In the genomic region with DNA sequence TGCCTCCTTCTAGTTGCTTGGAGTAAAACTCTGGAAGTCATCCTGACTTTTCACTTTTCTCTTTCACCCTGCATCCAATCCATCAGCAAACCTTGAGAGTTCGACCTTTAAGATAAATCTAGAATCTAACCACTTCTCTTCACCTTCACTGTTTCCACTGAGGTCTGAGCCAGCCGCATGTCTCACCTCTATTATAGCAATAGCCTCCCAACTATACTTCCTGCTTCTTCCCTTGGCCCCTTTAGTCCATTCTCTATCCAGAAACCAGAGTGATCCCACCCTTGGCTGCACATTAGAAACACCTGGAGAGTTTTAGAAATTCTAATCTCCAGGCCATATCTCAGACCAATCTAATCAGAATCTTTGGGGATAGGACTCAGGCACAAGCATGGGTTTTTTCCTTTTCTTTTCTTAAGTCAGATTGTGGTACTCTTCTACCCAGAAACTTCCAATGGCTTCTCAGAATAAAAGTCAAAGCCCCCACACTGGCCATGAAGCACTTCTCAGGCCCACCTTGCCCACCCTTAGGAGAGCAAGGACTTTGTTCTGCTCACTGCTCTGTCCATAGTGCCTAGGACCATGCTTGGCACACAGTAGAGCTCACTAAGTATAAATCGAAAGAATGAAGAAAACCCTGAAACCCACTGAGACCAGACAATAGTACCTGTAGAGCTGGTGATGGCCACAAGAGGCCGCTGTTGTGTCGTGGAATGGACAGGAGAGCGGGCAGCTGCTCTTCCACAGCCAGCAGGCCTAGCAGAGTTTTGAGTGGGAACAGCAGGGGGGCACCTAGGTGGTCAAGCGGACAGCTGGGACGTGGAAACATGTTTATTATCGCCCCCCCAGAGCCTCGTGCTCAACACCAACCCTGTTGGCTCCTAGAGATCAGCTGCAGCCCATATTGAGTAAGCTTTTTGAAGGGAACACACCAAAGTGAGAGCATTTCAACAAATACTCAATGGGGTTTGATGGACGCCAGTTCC, we compare ENCODE assay signal across 8 cellular contexts. TPM values are rescaled to one million over a fixed set of nuclear protein-coding genes. Genes with fewer than 3 reads are reported as not detected.
DNase-seq lines count a peak whose midpoint lies in the region; ATAC-seq and TF ChIP-seq lines count a peak whose summit lies in the region.

No MANE protein-coding gene starts in this region.

- peak; percentile 92 for TF ChIP-seq CTCF in astrocyte of the cerebellum (IDR thresholded peaks at IDR 0.05; ENCODE audit: low read depth, low read length, missing control alignments)

- peak; percentile 97 for ATAC-seq in HG02798 (IDR thresholded peaks at IDR 0.05; ENCODE audit: poor library complexity, unreplicated experiment)

- H3K27me3 ChIP-seq in skeletal muscle tissue (ENCODE audit: control insufficient read depth in 3 of 3, insufficient read depth in 3 of 3, low read length in 3 of 3), result no peaks in the 10 kb centered on the region

- peak overlapping the region; percentile 24 to 69 (median 34) for H3K9ac ChIP-seq in skeletal muscle tissue (ENCODE audit: low read depth in 1 of 3, low read length in 3 of 3)

- in situ Hi-C loops in astrocyte of the cerebellum (cut with HindIII; ENCODE audit: low sequenced_read_pairs), result no loop called here

- peaks cover 0 to 8% (median 5%) of the 10 kb centered on the region in 3 donors for H3K4me1 ChIP-seq in skeletal muscle tissue (ENCODE audit: control insufficient read depth in 3 of 3, insufficient read depth in 3 of 3, low read length in 3 of 3)

- H3K4me3 ChIP-seq in astrocyte of the cerebellum (ENCODE audit: low read depth, low read length) (no peak overlapping the region), skeletal muscle tissue (ENCODE audit: low read length in 3 of 3) (peak overlapping the region in 1 of 3 donors; percentile 54)

- no peaks in the 10 kb centered on the region for H3K36me3 ChIP-seq in skeletal muscle tissue (ENCODE audit: control insufficient read depth in 3 of 3, insufficient read depth in 3 of 3, low read length in 3 of 3)

- DNase-seq in NCI-H510A treated with DMSO at 0.1 percent for 48 hours (lab: John Stamatoyannopoulos, UW), result peak; percentile 61
- no peak for DNase-seq in NCI-H510A (lab: John Stamatoyannopoulos, UW)
- DNase-seq in NCI-H1436 (lab: John Stamatoyannopoulos, UW), result peak; percentile 71
- peak; percentile 83 for DNase-seq in T-helper 9 cell
- peak; percentile 41 for DNase-seq in astrocyte of the cerebellum (ENCODE audit: low read depth)
- peak; percentile 56 to 71 for DNase-seq in hippocampal formation (lab: John Stamatoyannopoulos, UW)

- no peaks in the 10 kb centered on the region for H3K9me3 ChIP-seq in skeletal muscle tissue (ENCODE audit: control insufficient read depth in 3 of 3, low read length in 3 of 3)

- no peak overlapping the region for H3K27ac ChIP-seq in skeletal muscle tissue (ENCODE audit: low read depth, low read length)

RNA-seq across cellular contexts. Expression of gene MFAP3, which starts 33.3 kb away (rescaled TPM):
- total RNA-seq in skeletal muscle tissue, result 69.9 TPM

RNA-seq across cellular contexts. Expression of gene FAM114A2, which starts 33.4 kb away (rescaled TPM):
- total RNA-seq in skeletal muscle tissue, result 22.4 TPM
